In genomic region chr7:28179081-28180030, GRCh38 we compare ENCODE assay signal across 7 cellular contexts. TPM values are rescaled to one million over a fixed set of nuclear protein-coding genes. Genes with fewer than 3 reads are reported as not detected.
A peak's percentile ranks its signal among the peaks of the same experiment; 100 is the strongest.
DNase-seq lines count a peak whose midpoint lies in the region; ATAC-seq, FAIRE-seq and TF ChIP-seq lines count a peak whose summit lies in the region.

No MANE protein-coding gene starts in this region.

- no peak for TF ChIP-seq CTCF in choroid plexus epithelial cell (conservative IDR thresholded peaks at IDR 0.05; ENCODE audit: low read depth, low read length)
- no peak for TF ChIP-seq CTCF in HepG2 (CRISPR knock-in tag; IDR thresholded peaks at IDR 0.05)

- H3K9ac ChIP-seq in HepG2 (ENCODE audit: insufficient read depth, low read depth, low read length), result no peak overlapping the region

- H3K4me3 ChIP-seq in choroid plexus epithelial cell (ENCODE audit: low read depth, low read length) (peak overlapping the region; percentile 79), HepG2 (replicated peaks in 1 of 3; ENCODE audit: insufficient read depth in 1 of 3, low read depth in 2 of 3, low read length in 3 of 3) (peak overlapping the region in 2 of 3 experiments; percentile 26 to 33; a peak in 3 of 6 replicates)

- CTCF ChIA-PET in HepG2 (lab: Yijun Ruan, JAX; ENCODE audit: low intra/inter-chr PET ratio, low total read pairs), result no interaction called here

- H3K27me3 ChIP-seq in HepG2 (ENCODE audit: control insufficient read depth in 1 of 2, insufficient read depth in 2 of 2, low read length in 2 of 2), result peaks cover 2 to 33% of the 10 kb centered on the region in 2 experiments; a peak in 4 of 5 replicates

- in situ Hi-C loops in HepG2 (cut with HindIII; ENCODE audit: extremely low pct_ligation_motif_present, low pct_unique_long_range_greater_than_20kb), result no loop called here

- no peak for TF ChIP-seq RAD21 in HepG2 (CRISPR knock-in tag; IDR thresholded peaks at IDR 0.05)

- H4K20me1 ChIP-seq in HepG2 (ENCODE audit: insufficient read depth, low read length), result no peaks in the 10 kb centered on the region

- ATAC-seq in HG02642 (IDR thresholded peaks at IDR 0.05; ENCODE audit: poor library complexity, unreplicated experiment) (peak; percentile 81), HepG2 (peak; percentile 56)

- peak; percentile 65 for DNase-seq in GM12892 (ENCODE audit: insufficient read length)
- peak; percentile 79 for DNase-seq in NCI-H146 (lab: John Stamatoyannopoulos, UW)
- peak; percentile 43 to 53 for DNase-seq in activated CD4-positive, alpha-beta T cell treated with anti-CD3 and anti-CD28 coated beads for 24 hours (ENCODE audit: low read depth in 2 of 2)
- peak; percentile 45 for DNase-seq in choroid plexus epithelial cell (ENCODE audit: low read depth)
- no peak for DNase-seq in HepG2 (ENCODE audit: low spot score)
- peak; percentile 42 to 48 for DNase-seq in stimulated activated CD4-positive, alpha-beta T cell treated with anti-CD3 and anti-CD28 coated beads, Interleukin-2, amount 100 ng/mL, for 48 hours

- no peak overlapping the region for H2AFZ ChIP-seq in HepG2 (ENCODE audit: low read length)

- no peak for TF ChIP-seq POLR2A in GM12892 (IDR thresholded peaks at IDR 0.05; ENCODE audit: low read depth, low read length)
- no peak for TF ChIP-seq POLR2A in HepG2 (IDR thresholded peaks at IDR 0.05; ENCODE audit: insufficient read depth in 1 of 2, low read depth in 2 of 2, low read length in 2 of 2)

- WGBS in HepG2 (ENCODE audit: low lambda C conversion rate), result 38% methylated on average over 29 of the region's 97 CpGs

- no peaks in the 10 kb centered on the region for H3K36me3 ChIP-seq in HepG2 (replicated peaks in 1 of 2; ENCODE audit: control insufficient read depth in 1 of 2, insufficient read depth in 2 of 2, low read length in 2 of 2)

- TF ChIP-seq EP300 in HepG2 (IDR thresholded peaks at IDR 0.05; ENCODE audit: low read depth in 2 of 2, low read length in 2 of 2), result no peak
- TF ChIP-seq EP300 in HepG2 (CRISPR knock-in tag; IDR thresholded peaks at IDR 0.05; ENCODE audit: borderline replicate concordance), result no peak

- no TSS peak for BruUV-seq in HepG2 (replicated peaks; lab: Mats Ljungman, UMichigan)

- H3K4me1 ChIP-seq in HepG2 (ENCODE audit: insufficient read depth, low read length), result no peaks in the 10 kb centered on the region

- intact Hi-C loops in HepG2 (cut with micrococcal nuclease; ENCODE audit: unreplicated experiment), result no loop called here

- H3K9me3 ChIP-seq in HepG2 (ENCODE audit: low read length), result no peaks in the 10 kb centered on the region

- POLR2A ChIA-PET in HepG2 (lab: Yijun Ruan, JAX), result no interaction called here

- peak overlapping the region; percentile 47 for H3K4me2 ChIP-seq in HepG2 (ENCODE audit: low read depth, low read length)

- H3K27ac ChIP-seq in HepG2 (ENCODE audit: extremely low read length, insufficient read depth, low read length), result no peak overlapping the region

- FAIRE-seq in GM12892 (lab: Jason Lieb, UNC), result no peak
- no peak for FAIRE-seq in HepG2 (lab: Jason Lieb, UNC)

- no peaks in the 10 kb centered on the region for H3K79me2 ChIP-seq in HepG2 (ENCODE audit: insufficient read depth, low read length)

TF ChIP-seq in HepG2, 621 proteins besides CTCF, POLR2A, EP300 and RAD21:
- TF ChIP-seq EZH2 (conservative IDR thresholded peaks at IDR 0.05; ENCODE audit: low read depth, low read length) (peak; percentile 79), ZNF749 (CRISPR knock-in tag; IDR thresholded peaks at IDR 0.05; ENCODE audit: borderline replicate concordance) (no peak)

RNA-seq across cellular contexts. Expression of gene JAZF1, which starts 1.2 kb away (rescaled TPM):
- polyA plus RNA-seq in GM12892 (2012; ENCODE audit: missing spikeins), result 0.25 TPM
- total RNA-seq in HepG2 (2016; rRNA removed; fragmentation: Illumina TruSeq; extraction: Trizol), result not detected in 2 replicates
- total RNA-seq in HepG2 (2016; cell fraction: cytosol; rRNA removed; fragmentation: Illumina TruSeq; extraction: Trizol; ENCODE audit: low read depth), result not detected in 2 replicates
- not detected in 2 replicates for total RNA-seq in HepG2 (2016; cell fraction: insoluble cytoplasmic fraction; rRNA removed; fragmentation: Illumina TruSeq; extraction: Trizol)
- total RNA-seq in HepG2 (2016; cell fraction: membrane; rRNA removed; fragmentation: Illumina TruSeq; extraction: Trizol), result not detected in 2 replicates
- not detected in 2 replicates for total RNA-seq in HepG2 (2016; cell fraction: nucleus; rRNA removed; fragmentation: Illumina TruSeq; extraction: Trizol)
- polyA plus RNA-seq in HepG2 (2011; rRNA removed), result not detected in 2 replicates
- not detected in 2 replicates for polyA plus RNA-seq in HepG2 (2011; cell fraction: cytosol; rRNA removed)
- polyA plus RNA-seq in HepG2 (2011; cell fraction: nucleus; rRNA removed), result not detected in 2 replicates
- polyA plus RNA-seq in HepG2 (2012), result not detected in 2 replicates
- polyA plus RNA-seq in HepG2 (2016; cell fraction: cytosol; fragmentation: Illumina TruSeq; extraction: Trizol; ENCODE audit: low read depth), result not detected in 2 replicates
- polyA plus RNA-seq in HepG2 (2016; cell fraction: insoluble cytoplasmic fraction; fragmentation: Illumina TruSeq; extraction: Trizol; ENCODE audit: low read depth), result not detected in 2 replicates
- not detected in 2 replicates for polyA plus RNA-seq in HepG2 (2016; cell fraction: membrane; fragmentation: Illumina TruSeq; extraction: Trizol; ENCODE audit: low read depth)
- not detected in 2 replicates for polyA plus RNA-seq in HepG2 (2016; cell fraction: nucleus; fragmentation: Illumina TruSeq; extraction: Trizol; ENCODE audit: insufficient read depth, low read depth)
- polyA minus RNA-seq in HepG2 (2011; rRNA and poly(A)+ RNA removed; ENCODE audit: low replicate concordance), result 3.1 TPM in 1 of 2 replicates, not detected in the other
- polyA minus RNA-seq in HepG2 (2011; cell fraction: cytosol; rRNA and poly(A)+ RNA removed), result not detected in 2 replicates
- polyA minus RNA-seq in HepG2 (2011; cell fraction: nucleus; rRNA and poly(A)+ RNA removed), result not detected in 2 replicates
